In genomic region chr14:70999117-70999516, GRCh38 we compare ENCODE assay signal across 17 cellular contexts.
A peak's percentile ranks its signal among the peaks of the same experiment; 100 is the strongest.
DNase-seq lines count a peak whose midpoint lies in the region; ATAC-seq and TF ChIP-seq lines count a peak whose summit lies in the region.
"Had no signal": no experiment of that assay in that cellular context is flagged by ENCODE, and none has a peak within 500 bp of the region (broad histone marks: within the 10 kb centered on the region; RNA-seq: fewer than 3 reads in every experiment).

No MANE protein-coding gene starts in this region.

- H3K36me3 ChIP-seq in cardiac muscle cell (no peaks in the 10 kb centered on the region), heart left ventricle (peaks cover 0 to 38% (median 15%) of the 10 kb centered on the region in 9 donors), mucosa of descending colon (ENCODE audit: low read depth) (no peaks in the 10 kb centered on the region), body of pancreas (replicated peaks in 1 of 2; ENCODE audit: insufficient read depth in 1 of 2, low read depth in 2 of 2) (no peaks in the 10 kb centered on the region)
- H3K36me3 ChIP-seq: ovary, WERI-Rb-1 had no signal

- H3K27me3 ChIP-seq in cardiac muscle cell (no peaks in the 10 kb centered on the region), heart left ventricle (no peaks in the 10 kb centered on the region), body of pancreas (no peaks in the 10 kb centered on the region)
- H3K27me3 ChIP-seq: foreskin keratinocyte, ovary had no signal

- no peak for TF ChIP-seq POLR2A in heart left ventricle (IDR thresholded peaks at IDR 0.05)
- TF ChIP-seq POLR2A in body of pancreas (IDR thresholded peaks at IDR 0.05) = no peak

- DNase-seq in cardiac muscle cell (ENCODE audit: low read depth in 1 of 2, low spot score in 1 of 2) (peak in 1 of 2 donors; percentile 34), heart left ventricle (no peak), T-helper 17 cell (no peak), mucosa of descending colon (no peak), GM03348 (ENCODE audit: low spot score) (no peak), activated gamma-delta T cell treated with Interleukin-2 at 50 U/mL for 16 hours (no peak), body of pancreas (no peak), KG1 (lab: John Stamatoyannopoulos, UW) (no peak)
- DNase-seq: DMS53, foreskin keratinocyte, NCI-H1105 treated with DMSO at 0.1 percent for 48 hours, NCI-H446, ovary, WERI-Rb-1 had no signal

- intact Hi-C loops in heart left ventricle (cut with DNase I) (no loop called here), mucosa of descending colon (cut with DNase I, micrococcal nuclease) (no loop called here), body of pancreas (cut with DNase I) (no loop called here)

- peak overlapping the region; percentile 96 for H3K27ac ChIP-seq in cardiac muscle cell
- peak overlapping the region in 2 of 12 donors; percentile 9 to 69 for H3K27ac ChIP-seq in heart left ventricle
- H3K27ac ChIP-seq in body of pancreas = no peak overlapping the region
- H3K27ac ChIP-seq: foreskin keratinocyte, ovary, WERI-Rb-1 had no signal

- H3K36me3 Mint-ChIP-seq in T-helper 17 cell (ENCODE audit: low read depth) = peaks cover 6% of the 10 kb centered on the region

- no peaks in the 10 kb centered on the region for H3K9me3 ChIP-seq in cardiac muscle cell (ENCODE audit: low read depth)
- H3K9me3 ChIP-seq in heart left ventricle = no peaks in the 10 kb centered on the region
- no peaks in the 10 kb centered on the region for H3K9me3 ChIP-seq in T-helper 17 cell (ENCODE audit: control insufficient read depth, low read length, poor library complexity, severe bottlenecking)
- H3K9me3 ChIP-seq in mucosa of descending colon = no peaks in the 10 kb centered on the region
- H3K9me3 ChIP-seq in body of pancreas = no peaks in the 10 kb centered on the region
- H3K9me3 ChIP-seq: HAP-1, ovary had no signal

- peak overlapping the region; percentile 92 for H3K27ac Mint-ChIP-seq in T-helper 17 cell

- no peak overlapping the region for H3K4me3 ChIP-seq in cardiac muscle cell
- no peak overlapping the region for H3K4me3 ChIP-seq in heart left ventricle
- H3K4me3 ChIP-seq in mucosa of descending colon = no peak overlapping the region
- no peak overlapping the region for H3K4me3 ChIP-seq in body of pancreas
- H3K4me3 ChIP-seq: HAP-1, lung, ovary had no signal

- peaks cover 35% of the 10 kb centered on the region for H3K4me1 Mint-ChIP-seq in T-helper 17 cell

- 74 to 90% (median 83%) methylated on average over 1 of the region's 1 CpG for WGBS in heart left ventricle, 4 donors
- WGBS in body of pancreas, 2 donors = 84% methylated on average over 1 of the region's 1 CpG

- ATAC-seq in heart left ventricle (no peak), T-helper 17 cell (peak; percentile 96), mucosa of descending colon (peak; percentile 66), body of pancreas (no peak)
- ATAC-seq: foreskin keratinocyte, SK-N-SH treated with all-trans-retinoic acid at 6 μM for 48 hours had no signal

- peak overlapping the region; percentile 68 for H3K4me3 Mint-ChIP-seq in T-helper 17 cell

- H3K4me1 ChIP-seq in cardiac muscle cell (ENCODE audit: low read depth) (peaks cover 47% of the 10 kb centered on the region), heart left ventricle (peaks cover 0 to 34% (median 0%) of the 10 kb centered on the region in 12 donors), mucosa of descending colon (ENCODE audit: low read depth) (no peaks in the 10 kb centered on the region), body of pancreas (peaks cover 5% of the 10 kb centered on the region)

- no peaks in the 10 kb centered on the region for H3K27me3 Mint-ChIP-seq in T-helper 17 cell

- TF ChIP-seq CTCF in cardiac muscle cell (IDR thresholded peaks at IDR 0.05; ENCODE audit: low read depth, low read length) (no peak), heart left ventricle (IDR thresholded peaks at IDR 0.05) (no peak), mucosa of descending colon (IDR thresholded peaks at IDR 0.05) (no peak), body of pancreas (IDR thresholded peaks at IDR 0.05) (no peak)

Comparison
In these comparisons a context has a peak if more than half of its experiments do, and no peak if none do; other contexts are left out.
1. ATAC-seq: peak in T-helper 17 cell (single experiment) and mucosa of descending colon (single experiment); none in heart left ventricle (0 of 4) and body of pancreas (single experiment).